Comparison of ENCODE assay signal across 13 cellular contexts in genomic region chr10:80552151-80552646, GRCh38. TPM values are rescaled to one million over a fixed set of nuclear protein-coding genes. Genes with fewer than 3 reads are reported as not detected.
A peak's percentile ranks its signal among the peaks of the same experiment; 100 is the strongest.
DNase-seq lines count a peak whose midpoint lies in the region; ATAC-seq, FAIRE-seq and TF ChIP-seq lines count a peak whose summit lies in the region.
"Had no signal": no experiment of that assay in that cellular context is flagged by ENCODE, and none has a peak within 500 bp of the region (broad histone marks: within the 10 kb centered on the region; RNA-seq: fewer than 3 reads in every experiment).

No MANE protein-coding gene starts in this region.

- TF ChIP-seq POLR2A in HepG2 (IDR thresholded peaks at IDR 0.05; ENCODE audit: insufficient read depth in 1 of 2, low read depth in 2 of 2, low read length in 2 of 2) (no peak), transverse colon (IDR thresholded peaks at IDR 0.05) (no peak)

- no peak overlapping the region for H3K9ac ChIP-seq in colonic mucosa (ENCODE audit: low read depth in 2 of 2, low read length in 2 of 2)
- no peak overlapping the region for H3K9ac ChIP-seq in HepG2 (ENCODE audit: insufficient read depth, low read depth, low read length)

- intact Hi-C loops in colonic mucosa (cut with DNase I) (no loop called here), HepG2 (cut with micrococcal nuclease; ENCODE audit: unreplicated experiment) (no loop called here), transverse colon (cut with DNase I; ENCODE audit: low total_unique reads) (no loop called here)

- H2AFZ ChIP-seq in HepG2 (ENCODE audit: low read length), result no peak overlapping the region

- FAIRE-seq in HepG2 (lab: Jason Lieb, UNC), result peak; percentile 79

- POLR2A ChIA-PET in HepG2 (lab: Yijun Ruan, JAX), result no interaction called here

- ATAC-seq in HepG2 (peak; percentile 96), GM21390 (IDR thresholded peaks at IDR 0.05; ENCODE audit: unreplicated experiment) (no peak)

- H3K9me3 ChIP-seq in colonic mucosa, result no peaks in the 10 kb centered on the region
- H3K9me3 ChIP-seq in HepG2 (ENCODE audit: low read length), result no peaks in the 10 kb centered on the region
- no peaks in the 10 kb centered on the region for H3K9me3 ChIP-seq in transverse colon
- H3K9me3 ChIP-seq: suprapubic skin had no signal

- no peaks in the 10 kb centered on the region for H3K36me3 ChIP-seq in colonic mucosa
- H3K36me3 ChIP-seq in HepG2 (replicated peaks in 1 of 2; ENCODE audit: control insufficient read depth in 1 of 2, insufficient read depth in 2 of 2, low read length in 2 of 2), result no peaks in the 10 kb centered on the region
- H3K36me3 ChIP-seq in transverse colon, result no peaks in the 10 kb centered on the region
- H3K36me3 ChIP-seq: suprapubic skin had no signal

- H4K20me1 ChIP-seq in HepG2 (ENCODE audit: insufficient read depth, low read length), result no peaks in the 10 kb centered on the region

- in situ Hi-C loops in HepG2 (cut with HindIII; ENCODE audit: extremely low pct_ligation_motif_present, low pct_unique_long_range_greater_than_20kb), result no loop called here
- in situ Hi-C loops in transverse colon (cut with MboI; ENCODE audit: low pct_ligation_motif_present in 1 of 4, low pct_unique_long_range_greater_than_20kb in 1 of 4, low sequenced_read_pairs in 3 of 4), result no loop called here

- no peaks in the 10 kb centered on the region for H3K27me3 ChIP-seq in colonic mucosa
- 0 out of 5 replicates have a peak, but pooled peaks cover 0 to 3% of the 10 kb centered on the region in 2 experiments for H3K27me3 ChIP-seq in HepG2 (ENCODE audit: control insufficient read depth in 1 of 2, insufficient read depth in 2 of 2, low read length in 2 of 2)
- H3K27me3 ChIP-seq in transverse colon, result no peaks in the 10 kb centered on the region
- H3K27me3 ChIP-seq: suprapubic skin had no signal

- no peak overlapping the region for H3K4me3 ChIP-seq in colonic mucosa
- H3K4me3 ChIP-seq in HepG2 (replicated peaks in 1 of 3; ENCODE audit: insufficient read depth in 1 of 3, low read depth in 2 of 3, low read length in 3 of 3), result no peak overlapping the region
- no peak overlapping the region for H3K4me3 ChIP-seq in transverse colon
- H3K4me3 ChIP-seq: suprapubic skin had no signal

- no peaks in the 10 kb centered on the region for H3K79me2 ChIP-seq in HepG2 (ENCODE audit: insufficient read depth, low read length)

- peaks cover 3% of the 10 kb centered on the region for H3K4me1 ChIP-seq in colonic mucosa
- peaks cover 13% of the 10 kb centered on the region for H3K4me1 ChIP-seq in HepG2 (ENCODE audit: insufficient read depth, low read length)
- peaks cover 0 to 30% (median 22%) of the 10 kb centered on the region in 4 donors for H3K4me1 ChIP-seq in transverse colon
- H3K4me1 ChIP-seq: suprapubic skin had no signal

- TF ChIP-seq CTCF in colonic mucosa (IDR thresholded peaks at IDR 0.05) (no peak), HepG2 (CRISPR knock-in tag; IDR thresholded peaks at IDR 0.05) (no peak), transverse colon (IDR thresholded peaks at IDR 0.05) (peak in 1 of 5 experiments; percentile 19)

- peak overlapping the region; percentile 26; the same call in 1 of the 2 replicates for H3K4me2 ChIP-seq in HepG2 (ENCODE audit: low read depth, low read length)

- no peak overlapping the region for H3K27ac ChIP-seq in colonic mucosa
- no peak overlapping the region for H3K27ac ChIP-seq in HepG2 (ENCODE audit: extremely low read length, insufficient read depth, low read length)
- peak overlapping the region; percentile 4 to 59 (median 36) for H3K27ac ChIP-seq in transverse colon
- H3K27ac ChIP-seq: suprapubic skin had no signal

- TF ChIP-seq RAD21 in HepG2 (CRISPR knock-in tag; IDR thresholded peaks at IDR 0.05), result no peak

- DNase-seq in NCI-H82 (lab: John Stamatoyannopoulos, UW) (peak; percentile 51), NCI-H82 treated with DMSO at 0.1 percent for 48 hours (lab: John Stamatoyannopoulos, UW; ENCODE audit: unreplicated experiment) (no peak), colonic mucosa (peak; percentile 74), HepG2 (ENCODE audit: low spot score) (peak; percentile 19), transverse colon (peak; percentile 66), DMS79 (lab: John Stamatoyannopoulos, UW) (no peak), T1000 (lab: John Stamatoyannopoulos, UW) (no peak)
- DNase-seq: cortex of kidney, DND-41 had no signal

- no TSS peak for BruUV-seq in HepG2 (replicated peaks; lab: Mats Ljungman, UMichigan)

- TF ChIP-seq EP300 in HepG2 (IDR thresholded peaks at IDR 0.05; ENCODE audit: low read depth in 2 of 2, low read length in 2 of 2) (no peak), HepG2 (CRISPR knock-in tag; IDR thresholded peaks at IDR 0.05; ENCODE audit: borderline replicate concordance) (no peak), transverse colon (IDR thresholded peaks at IDR 0.05; ENCODE audit: low read depth) (no peak)

- 0% methylated on average over 5 of the region's 5 CpGs for WGBS in HepG2 (ENCODE audit: low lambda C conversion rate)
- WGBS in transverse colon (ENCODE audit: low coverage in 1 of 2), 2 donors, result 10 to 27% methylated on average over 2 to 5 of the region's 5 CpGs

- CTCF ChIA-PET in HepG2 (lab: Yijun Ruan, JAX; ENCODE audit: low intra/inter-chr PET ratio, low total read pairs), result no interaction called here

TF ChIP-seq in HepG2, 621 proteins besides CTCF, POLR2A, EP300 and RAD21 (continues in another document):
- TF ChIP-seq CBX2 (IDR thresholded peaks at IDR 0.05; ENCODE audit: low read depth, low read length) (no peak), CBX2 (CRISPR knock-in tag; IDR thresholded peaks at IDR 0.05; ENCODE audit: low read depth) (no peak), PITX1 (CRISPR knock-in tag; IDR thresholded peaks at IDR 0.05) (no peak), TCF12 (IDR thresholded peaks at IDR 0.05) (no peak), TCF12 (CRISPR knock-in tag; IDR thresholded peaks at IDR 0.05) (no peak), ZFP1 (CRISPR knock-in tag; IDR thresholded peaks at IDR 0.05) (no peak), ELF1 (CRISPR knock-in tag; IDR thresholded peaks at IDR 0.05) (no peak), RXRA (CRISPR knock-in tag; IDR thresholded peaks at IDR 0.05) (peak; percentile 68; the same call in 1 of the 2 replicates), THRA (CRISPR knock-in tag; IDR thresholded peaks at IDR 0.05; ENCODE audit: borderline replicate concordance) (peak; percentile 14; the same call in 1 of the 2 replicates), RXRB (CRISPR knock-in tag; IDR thresholded peaks at IDR 0.05; ENCODE audit: borderline replicate concordance) (peak; percentile 39; the same call in 1 of the 2 replicates), POGK (CRISPR knock-in tag; conservative IDR thresholded peaks at IDR 0.05) (no peak)

RNA-seq across cellular contexts. Expression of gene SH2D4B, which starts 14.5 kb away (rescaled TPM):
- total RNA-seq in colonic mucosa (not detected), HepG2 (2016; rRNA removed; fragmentation: Illumina TruSeq; extraction: Trizol) (not detected in 2 replicates), transverse colon (under 1 TPM in 1 of 4 donors, not detected in 3; 0.32 TPM)
- 0.09 TPM in 1 of 2 replicates, not detected in the other for total RNA-seq in HepG2 (2016; cell fraction: cytosol; rRNA removed; fragmentation: Illumina TruSeq; extraction: Trizol; ENCODE audit: low read depth)
- not detected in 2 replicates for total RNA-seq in HepG2 (2016; cell fraction: insoluble cytoplasmic fraction; rRNA removed; fragmentation: Illumina TruSeq; extraction: Trizol)
- total RNA-seq in HepG2 (2016; cell fraction: membrane; rRNA removed; fragmentation: Illumina TruSeq; extraction: Trizol), result not detected in 2 replicates
- total RNA-seq in HepG2 (2016; cell fraction: nucleus; rRNA removed; fragmentation: Illumina TruSeq; extraction: Trizol), result 0.09 TPM in 1 of 2 replicates, not detected in the other
- not detected in 2 replicates for polyA plus RNA-seq in HepG2 (2011; rRNA removed)
- polyA plus RNA-seq in HepG2 (2011; cell fraction: cytosol; rRNA removed), result not detected in 2 replicates
- 0.03 TPM in 1 of 2 replicates, not detected in the other for polyA plus RNA-seq in HepG2 (2011; cell fraction: nucleus; rRNA removed)
- not detected in 2 replicates for polyA plus RNA-seq in HepG2 (2012)
- polyA plus RNA-seq in HepG2 (2016; cell fraction: cytosol; fragmentation: Illumina TruSeq; extraction: Trizol; ENCODE audit: low read depth), result not detected in 2 replicates
- polyA plus RNA-seq in HepG2 (2016; cell fraction: insoluble cytoplasmic fraction; fragmentation: Illumina TruSeq; extraction: Trizol; ENCODE audit: low read depth), result not detected in 2 replicates
- not detected in 2 replicates for polyA plus RNA-seq in HepG2 (2016; cell fraction: membrane; fragmentation: Illumina TruSeq; extraction: Trizol; ENCODE audit: low read depth)
- not detected in 2 replicates for polyA plus RNA-seq in HepG2 (2016; cell fraction: nucleus; fragmentation: Illumina TruSeq; extraction: Trizol; ENCODE audit: insufficient read depth, low read depth)
- 0.04 and 0.12 TPM in 2 replicates for polyA minus RNA-seq in HepG2 (2011; rRNA and poly(A)+ RNA removed; ENCODE audit: low replicate concordance)
- not detected in 2 replicates for polyA minus RNA-seq in HepG2 (2011; cell fraction: cytosol; rRNA and poly(A)+ RNA removed)
- polyA minus RNA-seq in HepG2 (2011; cell fraction: nucleus; rRNA and poly(A)+ RNA removed), result not detected in 2 replicates
- total RNA-seq: pulmonary artery endothelial cell had no signal
- polyA plus RNA-seq: AG04450 had no signal

Comparison
In these comparisons a context has a peak if more than half of its experiments do, and no peak if none do; other contexts are left out.
1. DNase-seq: peak in NCI-H82 (single experiment), colonic mucosa (single experiment), HepG2 (single experiment) and transverse colon (single experiment); none in NCI-H82 treated with DMSO at 0.1 percent for 48 hours (single experiment), DMS79 (single experiment) and T1000 (single experiment).
2. H3K27ac ChIP-seq: peak in transverse colon (4 of 4); none in colonic mucosa (single experiment) and HepG2 (single experiment).